1 cellular context compared by ENCODE assay signal in genomic region chr13:99085846-99086148, GRCh38.
TF ChIP-seq lines count a peak whose summit lies in the region.

No MANE protein-coding gene starts in this region.

TF ChIP-seq in WTC11, 78 proteins besides CTCF, POLR2A, EP300 and RAD21 (continued from another document):
- no peak for TF ChIP-seq ERG (CRISPR knock-in tag; IDR thresholded peaks at IDR 0.05)
- no peak for TF ChIP-seq E2F1 (CRISPR knock-in tag; IDR thresholded peaks at IDR 0.05)
- no peak for TF ChIP-seq HMGXB4 (CRISPR knock-in tag; IDR thresholded peaks at IDR 0.05)
- TF ChIP-seq ZNF416 (CRISPR knock-in tag; IDR thresholded peaks at IDR 0.05): no peak
- no peak for TF ChIP-seq NFYB (CRISPR knock-in tag; conservative IDR thresholded peaks at IDR 0.05; ENCODE audit: low read depth)
